In the genomic region with DNA sequence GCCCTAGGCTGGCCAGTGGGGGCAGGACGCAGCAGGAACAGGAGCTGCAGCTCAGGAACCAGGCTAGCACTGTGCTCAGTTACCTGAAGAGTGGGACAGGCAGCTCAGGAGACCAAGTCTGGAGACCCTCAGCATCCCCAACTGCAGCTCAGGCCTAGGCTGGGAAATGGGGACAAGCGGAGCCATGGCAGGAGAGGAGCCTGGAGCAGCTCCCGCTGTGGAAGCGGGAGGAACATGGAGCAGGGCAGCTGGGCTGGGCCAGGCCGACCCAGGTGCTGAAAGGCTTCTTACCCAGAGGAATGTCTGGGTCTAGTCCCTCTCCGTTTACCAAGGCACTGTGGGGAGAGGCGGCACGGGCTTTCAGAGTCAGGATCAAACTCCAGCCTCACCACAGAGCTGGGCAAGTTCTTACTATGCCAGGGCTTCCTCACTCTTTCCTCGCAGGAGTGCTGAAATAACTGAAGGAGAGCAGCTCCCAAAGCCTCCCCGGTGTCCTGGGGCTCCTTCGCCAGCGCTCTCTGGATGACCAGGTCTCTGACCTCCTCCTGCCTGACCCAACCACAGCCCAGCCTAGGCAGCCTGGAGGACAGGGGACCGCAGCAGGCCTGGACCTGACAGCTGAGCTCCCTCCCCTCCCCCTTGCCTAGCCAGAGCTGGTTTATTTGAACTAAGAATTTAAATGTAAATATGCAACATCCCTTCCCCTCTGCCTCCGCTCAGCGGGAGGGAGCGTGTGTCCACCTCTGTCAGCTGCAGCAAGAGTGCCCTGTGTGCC, we compare ENCODE assay signal across 1 cellular context.
TF ChIP-seq lines count a peak whose summit lies in the region.

No MANE protein-coding gene starts in this region.

TF ChIP-seq in WTC11, 78 proteins besides CTCF, POLR2A, EP300 and RAD21 (continued from another document):
- TF ChIP-seq, protein P1, sequence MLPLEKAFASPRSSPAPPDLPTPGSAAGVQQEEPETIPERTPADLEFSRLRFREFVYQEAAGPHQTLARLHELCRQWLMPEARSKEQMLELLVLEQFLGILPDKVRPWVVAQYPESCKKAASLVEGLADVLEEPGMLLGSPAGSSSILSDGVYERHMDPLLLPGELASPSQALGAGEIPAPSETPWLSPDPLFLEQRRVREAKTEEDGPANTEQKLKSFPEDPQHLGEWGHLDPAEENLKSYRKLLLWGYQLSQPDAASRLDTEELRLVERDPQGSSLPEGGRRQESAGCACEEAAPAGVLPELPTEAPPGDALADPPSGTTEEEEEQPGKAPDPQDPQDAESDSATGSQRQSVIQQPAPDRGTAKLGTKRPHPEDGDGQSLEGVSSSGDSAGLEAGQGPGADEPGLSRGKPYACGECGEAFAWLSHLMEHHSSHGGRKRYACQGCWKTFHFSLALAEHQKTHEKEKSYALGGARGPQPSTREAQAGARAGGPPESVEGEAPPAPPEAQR (CRISPR knock-in tag; IDR thresholded peaks at IDR 0.05) = no peak
- peak; percentile 71; the same call in 1 of the 2 replicates for TF ChIP-seq FOXK1 (CRISPR knock-in tag; IDR thresholded peaks at IDR 0.05)
- peak; percentile 50; the same call in 1 of the 2 replicates for TF ChIP-seq GABPB1 (CRISPR knock-in tag; IDR thresholded peaks at IDR 0.05)
- TF ChIP-seq CREB1 (CRISPR knock-in tag; IDR thresholded peaks at IDR 0.05) = no peak
- no peak for TF ChIP-seq ZNF423 (CRISPR knock-in tag; IDR thresholded peaks at IDR 0.05)
- TF ChIP-seq SP1 (CRISPR knock-in tag; conservative IDR thresholded peaks at IDR 0.05) = no peak
- no peak for TF ChIP-seq FOXJ3 (CRISPR knock-in tag; IDR thresholded peaks at IDR 0.05; ENCODE audit: borderline replicate concordance)
TF ChIP-seq in WTC11: peak in this region for 4.
